16 cellular contexts compared by ENCODE assay signal in the genomic region with DNA sequence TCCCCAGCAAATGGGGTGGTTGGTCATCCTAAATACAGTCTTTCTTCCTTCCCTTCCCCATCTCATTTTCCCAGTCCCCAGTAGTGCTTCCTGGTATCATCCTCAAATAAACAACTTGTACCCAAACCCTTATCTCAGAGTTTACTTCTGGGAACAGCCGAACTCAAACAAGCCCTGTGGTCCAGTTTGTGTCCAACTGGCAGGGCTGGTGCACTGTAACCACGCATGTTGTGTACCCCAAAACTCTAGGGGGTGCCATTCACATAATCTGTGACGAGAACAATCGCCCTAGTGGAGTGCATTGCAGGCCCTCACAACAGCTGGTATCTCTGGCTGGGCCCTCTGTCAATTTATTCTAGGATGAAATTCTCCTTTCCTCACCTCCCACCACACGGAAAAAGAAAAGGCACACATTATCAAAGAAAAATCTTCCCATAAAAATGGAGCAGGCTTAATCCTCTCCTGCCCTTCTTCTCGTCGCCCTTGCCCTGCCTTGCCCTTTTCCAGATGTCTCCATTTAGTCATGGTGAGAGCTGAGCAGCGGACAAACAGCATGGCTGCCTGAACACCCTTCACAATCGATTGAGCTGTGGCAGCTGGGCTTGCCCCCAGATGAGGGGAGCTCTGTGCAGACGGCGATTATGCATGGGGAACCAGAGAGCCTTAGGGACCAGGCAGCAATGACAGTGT.
"Had no signal": no experiment of that assay in that cellular context is flagged by ENCODE, and none has a peak within 500 bp of the region (broad histone marks: within the 10 kb centered on the region; RNA-seq: fewer than 3 reads in every experiment).

No MANE protein-coding gene starts in this region.

- H3K9me3 ChIP-seq: mucosa of descending colon, pancreas, thoracic aorta, uterus had no signal

- H3K27me3 Mint-ChIP-seq: activated naive CD4-positive, alpha-beta T cell treated with anti-CD3 and anti-CD28 coated beads, Interleukin-2, amount 50 U/mL, for 24 hours; stimulated activated naive CD8-positive, alpha-beta T cell treated with anti-CD3 and anti-CD28 coated beads, Interleukin-15, amount 100 ng/mL, for 72 hours had no signal

- H3K27ac ChIP-seq: epithelial cell of prostate, pancreas, thoracic aorta, uterus had no signal

- H3K36me3 Mint-ChIP-seq: activated naive CD4-positive, alpha-beta T cell treated with anti-CD3 and anti-CD28 coated beads, Interleukin-2, amount 50 U/mL, for 24 hours; natural killer cell had no signal

- H3K4me1 Mint-ChIP-seq: activated naive CD4-positive, alpha-beta T cell treated with anti-CD3 and anti-CD28 coated beads, Interleukin-2, amount 50 U/mL, for 24 hours; natural killer cell; stimulated activated naive CD8-positive, alpha-beta T cell treated with anti-CD3 and anti-CD28 coated beads, Interleukin-15, amount 100 ng/mL, for 72 hours had no signal

- H3K9me3 Mint-ChIP-seq: activated naive CD4-positive, alpha-beta T cell treated with anti-CD3 and anti-CD28 coated beads, Interleukin-2, amount 50 U/mL, for 24 hours; natural killer cell; stimulated activated naive CD8-positive, alpha-beta T cell treated with anti-CD3 and anti-CD28 coated beads, Interleukin-15, amount 100 ng/mL, for 72 hours had no signal

- H3K4me3 Mint-ChIP-seq: activated naive CD4-positive, alpha-beta T cell treated with anti-CD3 and anti-CD28 coated beads, Interleukin-2, amount 50 U/mL, for 24 hours; natural killer cell; stimulated activated naive CD8-positive, alpha-beta T cell treated with anti-CD3 and anti-CD28 coated beads, Interleukin-15, amount 100 ng/mL, for 72 hours had no signal

- H3K4me1 ChIP-seq: pancreas had no signal

- H3K4me3 ChIP-seq: mucosa of descending colon, pancreas, thoracic aorta, uterus had no signal

- H3K36me3 ChIP-seq: pancreas, thoracic aorta, uterus had no signal

- ATAC-seq: mucosa of descending colon; natural killer cell; pancreas; stimulated activated naive CD8-positive, alpha-beta T cell treated with anti-CD3 and anti-CD28 coated beads, Interleukin-15, amount 100 ng/mL, for 72 hours had no signal

- DNase-seq: activated CD4-positive, alpha-beta T cell treated with anti-CD3 and anti-CD28 coated beads, Interleukin-2, amount 50 U/mL, for 4 hours; activated CD4-positive, CD25-positive, alpha-beta regulatory T cell treated with anti-CD3 and anti-CD28 coated beads, Interleukin-2, amount 50 U/mL, for 72 hours; activated effector memory CD4-positive, alpha-beta T cell treated with Interleukin-2 at 50 U/mL for 16 hours; activated T-cell treated with anti-CD3 and anti-CD28 coated beads, Interleukin-2, amount 50 U/mL, for 1 hour; effector memory CD4-positive, alpha-beta T cell; mammary epithelial cell; mucosa of descending colon; natural killer cell; pancreas; stimulated activated CD4-positive, alpha-beta T cell treated with anti-CD3 and anti-CD28 coated beads, Interleukin-4, amount 100 ng/mL, for 1 hour; stimulated activated CD8-positive, alpha-beta memory T cell treated with anti-CD3 and anti-CD28 coated beads, Interleukin-4, amount 100 ng/mL, for 48 hours; stimulated activated naive CD8-positive, alpha-beta T cell treated with anti-CD3 and anti-CD28 coated beads, Interleukin-15, amount 100 ng/mL, for 72 hours; uterus had no signal

- H3K27ac Mint-ChIP-seq: activated naive CD4-positive, alpha-beta T cell treated with anti-CD3 and anti-CD28 coated beads, Interleukin-2, amount 50 U/mL, for 24 hours; natural killer cell had no signal

- H3K27me3 ChIP-seq: pancreas, uterus had no signal
